In genomic region chr2:53098323-53099073, GRCh38 we compare ENCODE assay signal across 19 cellular contexts.
"Had no signal": no experiment of that assay in that cellular context is flagged by ENCODE, and none has a peak within 500 bp of the region (broad histone marks: within the 10 kb centered on the region; RNA-seq: fewer than 3 reads in every experiment).

No MANE protein-coding gene starts in this region.

- H3K4me1 ChIP-seq: esophagus muscularis mucosa, left ventricle myocardium inferior, psoas muscle, right lobe of liver, upper lobe of left lung had no signal

- H3K9me3 ChIP-seq: left ventricle myocardium inferior, psoas muscle, right lobe of liver, thoracic aorta, upper lobe of left lung had no signal

- H3K27ac Mint-ChIP-seq: activated CD4-positive, alpha-beta T cell treated with anti-CD3 and anti-CD28 coated beads, Interleukin-2, amount 10 ng/mL, durations not matched to agents 24 days and 14 days; activated CD8-positive, alpha-beta T cell treated with anti-CD3 and anti-CD28 coated beads for 36 hours; activated T-helper 17 cell treated with anti-CD3 and anti-CD28 coated beads, Interleukin-2, amount 50 U/mL, for 72 hours; naive thymus-derived CD4-positive, alpha-beta T cell; stimulated activated effector memory CD8-positive, alpha-beta T cell treated with anti-CD3 and anti-CD28 coated beads, Interleukin-12 subunit alpha, Interleukin-12 subunit beta, amount 100 ng/mL, for 72 hours had no signal

- H3K4me2 ChIP-seq: smooth muscle cell had no signal

- H3K27ac ChIP-seq: esophagus muscularis mucosa, left ventricle myocardium inferior, psoas muscle, right lobe of liver, thoracic aorta, upper lobe of left lung had no signal

- H3K4me1 Mint-ChIP-seq: activated CD4-positive, alpha-beta T cell treated with anti-CD3 and anti-CD28 coated beads, Interleukin-2, amount 10 ng/mL, durations not matched to agents 24 days and 14 days; activated T-helper 17 cell treated with anti-CD3 and anti-CD28 coated beads, Interleukin-2, amount 50 U/mL, for 72 hours; naive thymus-derived CD4-positive, alpha-beta T cell; stimulated activated effector memory CD8-positive, alpha-beta T cell treated with anti-CD3 and anti-CD28 coated beads, Interleukin-12 subunit alpha, Interleukin-12 subunit beta, amount 100 ng/mL, for 72 hours had no signal

- H3K9me3 Mint-ChIP-seq: activated CD4-positive, alpha-beta T cell treated with anti-CD3 and anti-CD28 coated beads, Interleukin-2, amount 10 ng/mL, durations not matched to agents 24 days and 14 days; activated CD8-positive, alpha-beta T cell treated with anti-CD3 and anti-CD28 coated beads for 36 hours; activated T-helper 17 cell treated with anti-CD3 and anti-CD28 coated beads, Interleukin-2, amount 50 U/mL, for 72 hours; stimulated activated effector memory CD8-positive, alpha-beta T cell treated with anti-CD3 and anti-CD28 coated beads, Interleukin-12 subunit alpha, Interleukin-12 subunit beta, amount 100 ng/mL, for 72 hours had no signal

- H3K36me3 Mint-ChIP-seq: naive thymus-derived CD4-positive, alpha-beta T cell; stimulated activated effector memory CD8-positive, alpha-beta T cell treated with anti-CD3 and anti-CD28 coated beads, Interleukin-12 subunit alpha, Interleukin-12 subunit beta, amount 100 ng/mL, for 72 hours had no signal

- H3K27me3 Mint-ChIP-seq: activated CD4-positive, alpha-beta T cell treated with anti-CD3 and anti-CD28 coated beads, Interleukin-2, amount 10 ng/mL, durations not matched to agents 24 days and 14 days; activated CD8-positive, alpha-beta T cell treated with anti-CD3 and anti-CD28 coated beads for 36 hours; activated T-helper 17 cell treated with anti-CD3 and anti-CD28 coated beads, Interleukin-2, amount 50 U/mL, for 72 hours; naive thymus-derived CD4-positive, alpha-beta T cell had no signal

- H3K4me3 ChIP-seq: esophagus muscularis mucosa, left ventricle myocardium inferior, psoas muscle, right lobe of liver, smooth muscle cell, thoracic aorta, upper lobe of left lung had no signal

- DNase-seq: activated CD4-positive, alpha-beta T cell treated with anti-CD3 and anti-CD28 coated beads, Interleukin-2, amount 10 ng/mL, durations not matched to agents 24 days and 14 days; activated CD8-positive, alpha-beta T cell treated with anti-CD3 and anti-CD28 coated beads for 36 hours; activated naive CD4-positive, alpha-beta T cell; activated T-cell treated with anti-CD3 and anti-CD28 coated beads, Interleukin-2, amount 50 U/mL, for 1 hour; anterior cingulate cortex; cortex of kidney; left ventricle myocardium inferior; naive thymus-derived CD4-positive, alpha-beta T cell; psoas muscle; right lobe of liver; stimulated activated CD4-positive, alpha-beta T cell treated with anti-CD3 and anti-CD28 coated beads, Interleukin-4, amount 100 ng/mL, for 24 hours; T-helper 1 cell; T1000; upper lobe of left lung had no signal

- H3K27me3 ChIP-seq: esophagus muscularis mucosa, right lobe of liver, upper lobe of left lung had no signal

- H3K4me3 Mint-ChIP-seq: activated CD4-positive, alpha-beta T cell treated with anti-CD3 and anti-CD28 coated beads, Interleukin-2, amount 10 ng/mL, durations not matched to agents 24 days and 14 days; activated CD8-positive, alpha-beta T cell treated with anti-CD3 and anti-CD28 coated beads for 36 hours; activated T-helper 17 cell treated with anti-CD3 and anti-CD28 coated beads, Interleukin-2, amount 50 U/mL, for 72 hours; naive thymus-derived CD4-positive, alpha-beta T cell; stimulated activated effector memory CD8-positive, alpha-beta T cell treated with anti-CD3 and anti-CD28 coated beads, Interleukin-12 subunit alpha, Interleukin-12 subunit beta, amount 100 ng/mL, for 72 hours had no signal

- ATAC-seq: activated CD8-positive, alpha-beta T cell treated with anti-CD3 and anti-CD28 coated beads for 36 hours; activated T-helper 17 cell treated with anti-CD3 and anti-CD28 coated beads, Interleukin-2, amount 50 U/mL, for 72 hours; naive thymus-derived CD4-positive, alpha-beta T cell; psoas muscle; stimulated activated effector memory CD8-positive, alpha-beta T cell treated with anti-CD3 and anti-CD28 coated beads, Interleukin-12 subunit alpha, Interleukin-12 subunit beta, amount 100 ng/mL, for 72 hours had no signal

- H3K36me3 ChIP-seq: esophagus muscularis mucosa, left ventricle myocardium inferior, right lobe of liver, thoracic aorta, upper lobe of left lung had no signal
